Comparison of ENCODE assay signal across 18 cellular contexts in genomic region chr5:150283904-150284303, GRCh38. TPM values are rescaled to one million over a fixed set of nuclear protein-coding genes. Genes with fewer than 3 reads are reported as not detected.
"Had no signal": no experiment of that assay in that cellular context is flagged by ENCODE, and none has a peak within 500 bp of the region (broad histone marks: within the 10 kb centered on the region; RNA-seq: fewer than 3 reads in every experiment).

No MANE protein-coding gene starts in this region.

- H3K27me3 ChIP-seq: esophagus muscularis mucosa, gastrocnemius medialis, sigmoid colon, stomach had no signal

- H3K36me3 ChIP-seq: esophagus muscularis mucosa, gastrocnemius medialis, heart right ventricle, sigmoid colon, stomach had no signal

- DNase-seq: effector memory CD8-positive, alpha-beta T cell; gastrocnemius medialis; heart right ventricle; mammary epithelial cell; mucosa of descending colon; naive thymus-derived CD8-positive, alpha-beta T cell; sigmoid colon; stimulated activated CD4-positive, alpha-beta T cell treated with anti-CD3 and anti-CD28 coated beads, Interleukin-2, amount 100 ng/mL, for 24 hours; stimulated activated naive CD4-positive, alpha-beta T cell; stomach; substantia nigra; trophoblast cell had no signal

- H3K27ac ChIP-seq: epithelial cell of prostate, esophagus muscularis mucosa, gastrocnemius medialis, heart right ventricle, sigmoid colon, skin epidermis, stomach had no signal

- H3K4me3 ChIP-seq: esophagus muscularis mucosa, gastrocnemius medialis, heart right ventricle, mucosa of descending colon, sigmoid colon, skin epidermis, stomach had no signal

- H3K4me1 ChIP-seq: esophagus muscularis mucosa, gastrocnemius medialis, heart right ventricle, sigmoid colon, stomach had no signal

- H3K4me3 Mint-ChIP-seq: effector memory CD8-positive, alpha-beta T cell; naive thymus-derived CD8-positive, alpha-beta T cell had no signal

- H3K36me3 Mint-ChIP-seq: naive thymus-derived CD8-positive, alpha-beta T cell had no signal

- H3K9me3 Mint-ChIP-seq: effector memory CD8-positive, alpha-beta T cell; naive thymus-derived CD8-positive, alpha-beta T cell had no signal

- H3K27ac Mint-ChIP-seq: effector memory CD8-positive, alpha-beta T cell; naive thymus-derived CD8-positive, alpha-beta T cell had no signal

- H3K9me3 ChIP-seq: esophagus muscularis mucosa, gastrocnemius medialis, heart right ventricle, mucosa of descending colon, sigmoid colon, stomach had no signal

RNA-seq across cellular contexts. Expression of gene CAMK2A, which starts 5.7 kb away (rescaled TPM):
- total RNA-seq: left lobe of liver; mesenteric fat pad; naive thymus-derived CD8-positive, alpha-beta T cell; pulmonary artery endothelial cell had no signal

RNA-seq across cellular contexts. Expression of gene ARSI, which starts 18.8 kb away (rescaled TPM):
- total RNA-seq: gastrocnemius medialis; naive thymus-derived CD8-positive, alpha-beta T cell; pulmonary artery endothelial cell had no signal
